ENCODE assay signal across 22 cellular contexts in genomic region chr20:56244259-56244658, GRCh38. TPM values are rescaled to one million over a fixed set of nuclear protein-coding genes. Genes with fewer than 3 reads are reported as not detected.
DNase-seq lines count a peak whose midpoint lies in the region; TF ChIP-seq lines count a peak whose summit lies in the region.
"Had no signal": no experiment of that assay in that cellular context is flagged by ENCODE, and none has a peak within 500 bp of the region (broad histone marks: within the 10 kb centered on the region; RNA-seq: fewer than 3 reads in every experiment).

No MANE protein-coding gene starts in this region.

- 36 to 47% (median 41%) methylated on average over 5 to 6 of the region's 6 CpGs for WGBS in spleen, 5 donors

- H3K4me1 ChIP-seq in breast epithelium, result no peaks in the 10 kb centered on the region
- H3K4me1 ChIP-seq in spleen, result no peaks in the 10 kb centered on the region
- H3K4me1 ChIP-seq: BLaER1 had no signal

- no peak for TF ChIP-seq RAD21 in Ishikawa (IDR thresholded peaks at IDR 0.05; ENCODE audit: low read depth)

- no peak overlapping the region for H3K27ac ChIP-seq in breast epithelium
- H3K27ac ChIP-seq in spleen, result no peak overlapping the region
- H3K27ac ChIP-seq in coronary artery, result no peak overlapping the region
- H3K27ac ChIP-seq: BLaER1 had no signal

- in situ Hi-C loops in T47D (cut with HindIII; ENCODE audit: low pct_unique_long_range_greater_than_20kb, low sequenced_read_pairs), result no loop called here

- intact Hi-C loops in breast epithelium (cut with DNase I; ENCODE audit: low total_unique reads) (no loop called here), spleen (cut with DNase I; ENCODE audit: low total_unique reads) (no loop called here)

- H3K9me3 ChIP-seq in breast epithelium, result no peaks in the 10 kb centered on the region
- H3K9me3 ChIP-seq in spleen, result peaks cover 0 to 5% (median 0%) of the 10 kb centered on the region in 8 donors
- H3K9me3 ChIP-seq: BLaER1 had no signal

- H3K4me3 ChIP-seq in breast epithelium, result no peak overlapping the region
- no peak overlapping the region for H3K4me3 ChIP-seq in spleen
- no peak overlapping the region for H3K4me3 ChIP-seq in coronary artery
- H3K4me3 ChIP-seq: BLaER1 had no signal

- TF ChIP-seq POLR2A in breast epithelium (IDR thresholded peaks at IDR 0.05) (no peak), spleen (IDR thresholded peaks at IDR 0.05) (no peak)

- peak; percentile 11 to 40 for DNase-seq in T47D (ENCODE audit: low read depth in 1 of 2, low spot score in 1 of 2)
- DNase-seq in breast epithelium (ENCODE audit: low spot score in 2 of 2), result no peak
- DNase-seq in amniotic epithelial cell (ENCODE audit: low read depth), result peak; percentile 44
- DNase-seq in left kidney (ENCODE audit: low read depth, low spot score), result peak; percentile 49
- DNase-seq in spleen, result no peak
- no peak for DNase-seq in HPDE6-E6E7 (ENCODE audit: extremely low spot score)
- DNase-seq in coronary artery (ENCODE audit: low spot score), result no peak
- DNase-seq: 8988T; CD4-positive, alpha-beta memory T cell; DMS153; DMS79; GDM1; GOT3; H7; IMR-90 had no signal

- TF ChIP-seq EP300 in Ishikawa (IDR thresholded peaks at IDR 0.05; ENCODE audit: borderline replicate concordance), result no peak

- peaks cover 0 to 15% of the 10 kb centered on the region in 2 donors for H3K27me3 ChIP-seq in breast epithelium
- peaks cover 0 to 39% (median 8%) of the 10 kb centered on the region in 7 donors for H3K27me3 ChIP-seq in spleen (replicated peaks in 1 of 7)
- H3K27me3 ChIP-seq: BLaER1 had no signal

- TF ChIP-seq CTCF in breast epithelium (IDR thresholded peaks at IDR 0.05) (no peak), spleen (IDR thresholded peaks at IDR 0.05 in 8 of 11, conservative IDR thresholded peaks at IDR 0.05 in 3 of 11) (no peak), coronary artery (IDR thresholded peaks at IDR 0.05) (no peak)

- no peaks in the 10 kb centered on the region for H3K36me3 ChIP-seq in breast epithelium
- H3K36me3 ChIP-seq in spleen, result no peaks in the 10 kb centered on the region
- H3K36me3 ChIP-seq: BLaER1 had no signal

TF ChIP-seq in Ishikawa, 13 proteins besides CTCF, POLR2A, EP300 and RAD21:
- no peak for TF ChIP-seq TCF12 (IDR thresholded peaks at IDR 0.05; ENCODE audit: low read depth)
- TF ChIP-seq, protein P1, sequence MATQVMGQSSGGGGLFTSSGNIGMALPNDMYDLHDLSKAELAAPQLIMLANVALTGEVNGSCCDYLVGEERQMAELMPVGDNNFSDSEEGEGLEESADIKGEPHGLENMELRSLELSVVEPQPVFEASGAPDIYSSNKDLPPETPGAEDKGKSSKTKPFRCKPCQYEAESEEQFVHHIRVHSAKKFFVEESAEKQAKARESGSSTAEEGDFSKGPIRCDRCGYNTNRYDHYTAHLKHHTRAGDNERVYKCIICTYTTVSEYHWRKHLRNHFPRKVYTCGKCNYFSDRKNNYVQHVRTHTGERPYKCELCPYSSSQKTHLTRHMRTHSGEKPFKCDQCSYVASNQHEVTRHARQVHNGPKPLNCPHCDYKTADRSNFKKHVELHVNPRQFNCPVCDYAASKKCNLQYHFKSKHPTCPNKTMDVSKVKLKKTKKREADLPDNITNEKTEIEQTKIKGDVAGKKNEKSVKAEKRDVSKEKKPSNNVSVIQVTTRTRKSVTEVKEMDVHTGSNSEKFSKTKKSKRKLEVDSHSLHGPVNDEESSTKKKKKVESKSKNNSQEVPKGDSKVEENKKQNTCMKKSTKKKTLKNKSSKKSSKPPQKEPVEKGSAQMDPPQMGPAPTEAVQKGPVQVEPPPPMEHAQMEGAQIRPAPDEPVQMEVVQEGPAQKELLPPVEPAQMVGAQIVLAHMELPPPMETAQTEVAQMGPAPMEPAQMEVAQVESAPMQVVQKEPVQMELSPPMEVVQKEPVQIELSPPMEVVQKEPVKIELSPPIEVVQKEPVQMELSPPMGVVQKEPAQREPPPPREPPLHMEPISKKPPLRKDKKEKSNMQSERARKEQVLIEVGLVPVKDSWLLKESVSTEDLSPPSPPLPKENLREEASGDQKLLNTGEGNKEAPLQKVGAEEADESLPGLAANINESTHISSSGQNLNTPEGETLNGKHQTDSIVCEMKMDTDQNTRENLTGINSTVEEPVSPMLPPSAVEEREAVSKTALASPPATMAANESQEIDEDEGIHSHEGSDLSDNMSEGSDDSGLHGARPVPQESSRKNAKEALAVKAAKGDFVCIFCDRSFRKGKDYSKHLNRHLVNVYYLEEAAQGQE (IDR thresholded peaks at IDR 0.05; ENCODE audit: low read depth), result peak; percentile 76

RNA-seq across cellular contexts. Expression of gene MC3R, which starts 4.3 kb away (rescaled TPM):
- total RNA-seq in breast epithelium, result not detected
- not detected for total RNA-seq in spleen
- polyA plus RNA-seq in spleen, result not detected
- total RNA-seq: A673; CD4-positive, alpha-beta memory T cell; Daoy; H7; HT-29; IMR-90 had no signal
- polyA plus RNA-seq: AG04450; CD14-positive monocyte; CD4-positive, alpha-beta memory T cell; IMR-90 had no signal

Comparison
In these comparisons a context has a peak if more than half of its experiments do, and no peak if none do; other contexts are left out.
1. DNase-seq: peak in T47D (2 of 2), amniotic epithelial cell (single experiment) and left kidney (single experiment); none in breast epithelium (0 of 2), spleen (single experiment), HPDE6-E6E7 (single experiment) and coronary artery (single experiment).